21 cellular contexts compared by ENCODE assay signal in the genomic region with DNA sequence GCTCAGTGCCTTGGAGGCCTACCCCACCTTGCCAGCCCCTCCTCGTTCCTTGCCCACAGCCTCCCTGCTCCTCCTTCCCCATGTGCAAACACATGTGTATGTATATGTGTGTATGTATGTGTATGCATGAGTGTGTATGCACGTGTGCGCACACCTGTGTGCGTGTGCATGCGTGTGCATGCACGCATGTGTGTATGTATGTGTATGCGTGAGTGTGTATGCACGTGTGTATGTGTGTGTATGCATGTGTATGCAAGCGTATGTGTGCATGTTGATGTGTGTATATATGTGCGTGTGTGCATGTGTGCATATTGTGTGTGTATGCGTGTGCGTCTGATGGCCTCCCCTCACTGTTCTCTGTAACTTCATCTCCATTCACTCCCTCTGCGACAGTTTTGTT.
"Had no signal": no experiment of that assay in that cellular context is flagged by ENCODE, and none has a peak within 500 bp of the region (broad histone marks: within the 10 kb centered on the region; RNA-seq: fewer than 3 reads in every experiment).

No MANE protein-coding gene starts in this region.

- H3K4me1 Mint-ChIP-seq: activated CD4-positive, alpha-beta T cell treated with anti-CD3 and anti-CD28 coated beads, Interleukin-2, amount 10 ng/mL, durations not matched to agents 24 days and 14 days; activated T-helper 17 cell treated with anti-CD3 and anti-CD28 coated beads, Interleukin-2, amount 50 U/mL, for 72 hours had no signal

- H3K4me3 ChIP-seq: esophagus muscularis mucosa, sigmoid colon, transverse colon had no signal

- H3K27ac Mint-ChIP-seq: activated CD4-positive, alpha-beta T cell treated with anti-CD3 and anti-CD28 coated beads, Interleukin-2, amount 10 ng/mL, durations not matched to agents 24 days and 14 days; activated naive CD4-positive, alpha-beta T cell treated with anti-CD3 and anti-CD28 coated beads, Interleukin-2, amount 50 U/mL, for 72 hours; activated T-helper 17 cell treated with anti-CD3 and anti-CD28 coated beads, Interleukin-2, amount 50 U/mL, for 72 hours; natural killer cell treated with Interleukin-12 subunit alpha and Interleukin-12 subunit beta and Interleukin-15 and Interleukin-18, amount 100 ng/mL, for 72 hours; stimulated activated naive B cell treated with anti-CD40 and anti-IgM and Interleukin-4, amounts not matched to agents 10 μg/mL and 1 μg/mL and 100 μg/mL, for 72 hours had no signal

- H3K4me3 Mint-ChIP-seq: activated CD4-positive, alpha-beta T cell treated with anti-CD3 and anti-CD28 coated beads, Interleukin-2, amount 10 ng/mL, durations not matched to agents 24 days and 14 days; activated T-helper 17 cell treated with anti-CD3 and anti-CD28 coated beads, Interleukin-2, amount 50 U/mL, for 72 hours; natural killer cell treated with Interleukin-12 subunit alpha and Interleukin-12 subunit beta and Interleukin-15 and Interleukin-18, amount 100 ng/mL, for 72 hours; stimulated activated naive B cell treated with anti-CD40 and anti-IgM and Interleukin-4, amounts not matched to agents 10 μg/mL and 1 μg/mL and 100 μg/mL, for 72 hours had no signal

- DNase-seq: activated CD4-positive, alpha-beta T cell treated with anti-CD3 and anti-CD28 coated beads, Interleukin-2, amount 10 ng/mL, durations not matched to agents 24 days and 14 days; activated T-cell treated with anti-CD3 and anti-CD28 coated beads, Interleukin-2, amount 50 U/mL, for 1 hour; aorta; brain microvascular endothelial cell; central memory CD4-positive, alpha-beta T cell; dermis blood vessel endothelial cell; effector CD8-positive, alpha-beta T cell; left ventricle myocardium superior; mammary epithelial cell; sigmoid colon; stimulated activated CD4-positive, alpha-beta T cell treated with anti-CD3 and anti-CD28 coated beads, Interleukin-2, amount 100 ng/mL, for 48 hours; stimulated activated CD8-positive, alpha-beta memory T cell treated with anti-CD3 and anti-CD28 coated beads, Interleukin-4, amount 100 ng/mL, for 48 hours; stimulated activated naive B cell treated with anti-CD40 and anti-IgM and Interleukin-4, amounts not matched to agents 10 μg/mL and 1 μg/mL and 100 μg/mL, for 72 hours; transverse colon had no signal

- ATAC-seq: activated CD4-positive, CD25-positive, alpha-beta regulatory T cell treated with anti-CD3 and anti-CD28 coated beads, Interleukin-2, amount 50 U/mL, for 24 hours; activated naive CD4-positive, alpha-beta T cell treated with anti-CD3 and anti-CD28 coated beads, Interleukin-2, amount 50 U/mL, for 72 hours; activated T-helper 17 cell treated with anti-CD3 and anti-CD28 coated beads, Interleukin-2, amount 50 U/mL, for 72 hours; left ventricle myocardium superior; natural killer cell treated with Interleukin-12 subunit alpha and Interleukin-12 subunit beta and Interleukin-15 and Interleukin-18, amount 100 ng/mL, for 72 hours; stimulated activated naive B cell treated with anti-CD40 and anti-IgM and Interleukin-4, amounts not matched to agents 10 μg/mL and 1 μg/mL and 100 μg/mL, for 72 hours had no signal

- H3K36me3 Mint-ChIP-seq: activated naive CD4-positive, alpha-beta T cell treated with anti-CD3 and anti-CD28 coated beads, Interleukin-2, amount 50 U/mL, for 72 hours; natural killer cell treated with Interleukin-12 subunit alpha and Interleukin-12 subunit beta and Interleukin-15 and Interleukin-18, amount 100 ng/mL, for 72 hours; stimulated activated naive B cell treated with anti-CD40 and anti-IgM and Interleukin-4, amounts not matched to agents 10 μg/mL and 1 μg/mL and 100 μg/mL, for 72 hours had no signal

- H3K4me1 ChIP-seq: sigmoid colon, transverse colon had no signal

- H3K9me3 ChIP-seq: esophagus muscularis mucosa, sigmoid colon, transverse colon had no signal

- H3K9me3 Mint-ChIP-seq: activated CD4-positive, alpha-beta T cell treated with anti-CD3 and anti-CD28 coated beads, Interleukin-2, amount 10 ng/mL, durations not matched to agents 24 days and 14 days; activated naive CD4-positive, alpha-beta T cell treated with anti-CD3 and anti-CD28 coated beads, Interleukin-2, amount 50 U/mL, for 72 hours; activated T-helper 17 cell treated with anti-CD3 and anti-CD28 coated beads, Interleukin-2, amount 50 U/mL, for 72 hours; natural killer cell treated with Interleukin-12 subunit alpha and Interleukin-12 subunit beta and Interleukin-15 and Interleukin-18, amount 100 ng/mL, for 72 hours; stimulated activated naive B cell treated with anti-CD40 and anti-IgM and Interleukin-4, amounts not matched to agents 10 μg/mL and 1 μg/mL and 100 μg/mL, for 72 hours had no signal

- H3K36me3 ChIP-seq: brain microvascular endothelial cell, esophagus muscularis mucosa, sigmoid colon, transverse colon had no signal

- H3K27ac ChIP-seq: brain microvascular endothelial cell, esophagus muscularis mucosa, sigmoid colon, transverse colon had no signal

- FAIRE-seq: frontal cortex, islet of Langerhans had no signal
